ENCODE assay signal across 25 cellular contexts in genomic region chr19:14565765-14566711, GRCh38. TPM values are rescaled to one million over a fixed set of nuclear protein-coding genes. Genes with fewer than 3 reads are reported as not detected.
DNase-seq lines count a peak whose midpoint lies in the region; ATAC-seq and TF ChIP-seq lines count a peak whose summit lies in the region.
"Had no signal": no experiment of that assay in that cellular context is flagged by ENCODE, and none has a peak within 500 bp of the region (broad histone marks: within the 10 kb centered on the region; RNA-seq: fewer than 3 reads in every experiment).

No MANE protein-coding gene starts in this region.

- H3K27me3 ChIP-seq in hepatocyte = no peaks in the 10 kb centered on the region
- H3K27me3 ChIP-seq: SJCRH30 had no signal

- TF ChIP-seq CTCF in HEK293 (tag by site-specific recombination; IDR thresholded peaks at IDR 0.05) (no peak), hepatocyte (IDR thresholded peaks at IDR 0.05; ENCODE audit: poor library complexity) (no peak)

- 95% methylated on average over 26 of the region's 31 CpGs for WGBS in hepatocyte (ENCODE audit: low lambda C conversion rate, missing lambda C conversion rate)

- no peak overlapping the region for H3K4me2 ChIP-seq in hepatocyte

- H3K27ac ChIP-seq in HEK293 (ENCODE audit: extremely low read depth, low read depth, low read length) (no peak overlapping the region), hepatocyte (no peak overlapping the region)
- H3K27ac ChIP-seq: SJCRH30 had no signal

- intact Hi-C loops in cardiac septum (cut with DNase I) = no loop called here
- intact Hi-C loops in Right ventricle myocardium superior (cut with DNase I) = no loop called here

- peak; percentile 53 for DNase-seq in cardiac septum (ENCODE audit: low spot score)
- no peak for DNase-seq in Right ventricle myocardium superior
- peak; percentile 7 for DNase-seq in hepatocyte (ENCODE audit: low spot score)
- DNase-seq in NCI-H2196 (lab: John Stamatoyannopoulos, UW; ENCODE audit: unreplicated experiment) = no peak
- DNase-seq in GM19240 (ENCODE audit: insufficient read length, low spot score) = no peak
- DNase-seq: CD4-positive, alpha-beta memory T cell; DND-41; GOT3; KBM-7; NCI-H1092 treated with DMSO at 0.1 percent for 48 hours; NCI-H1436 treated with DMSO at 0.1 percent for 48 hours; NCI-H1930; NCI-H226; NCI-H510A treated with DMSO at 0.1 percent for 48 hours; NCI-H774; NK-92 treated with Interleukin-12 subunit alpha and Interleukin-12 subunit beta, amount 100 ng/mL, for 24 hours had no signal

- H3K4me1 ChIP-seq in HEK293 (ENCODE audit: control insufficient read depth, insufficient read depth, low read length) (peaks cover 4% of the 10 kb centered on the region; the same call in 1 of the 2 replicates), hepatocyte (ENCODE audit: insufficient read depth) (peaks cover 5% of the 10 kb centered on the region)

- H3K4me3 ChIP-seq in HEK293 (ENCODE audit: low read depth, low read length) = no peak overlapping the region
- H3K4me3 ChIP-seq in hepatocyte = no peak overlapping the region
- H3K4me3 ChIP-seq: SJCRH30 had no signal

- H3K36me3 ChIP-seq in HEK293 (ENCODE audit: control insufficient read depth in 2 of 2, insufficient read depth in 1 of 2, low read length in 2 of 2) = peaks cover 0 to 42% of the 10 kb centered on the region in 2 experiments; a peak in 2 of 3 replicates
- no peaks in the 10 kb centered on the region for H3K36me3 ChIP-seq in hepatocyte (replicated peaks; ENCODE audit: insufficient read depth, low read depth)

- no peaks in the 10 kb centered on the region for H3K9me2 ChIP-seq in hepatocyte (replicated peaks; ENCODE audit: insufficient read depth)

- H3K79me2 ChIP-seq in hepatocyte = peaks cover 30% of the 10 kb centered on the region

- CTCF ChIA-PET in HEK293 (lab: Yijun Ruan, JAX) = interaction anchor here (1.4 to 4.8 kb wide), 2 partner anchors 8 to 10 kb away, joined by 4 to 19 read pairs; no protein-coding TSS in a partner anchor

- POLR2A ChIA-PET in HEK293 (lab: Yijun Ruan, JAX) = no interaction called here

- peaks cover 3% of the 10 kb centered on the region for H4K20me1 ChIP-seq in hepatocyte (ENCODE audit: insufficient read depth, poor library complexity, severe bottlenecking)

- no peak overlapping the region for H2AFZ ChIP-seq in hepatocyte

- ATAC-seq in Right ventricle myocardium superior (ENCODE audit: poor library complexity) (no peak), HG02885 (IDR thresholded peaks at IDR 0.05; ENCODE audit: poor library complexity, unreplicated experiment) (no peak), GM18520 (IDR thresholded peaks at IDR 0.05; ENCODE audit: unreplicated experiment) (no peak)
- ATAC-seq: HCT116, Panc1 had no signal

- H3K9me3 ChIP-seq in HEK293 (ENCODE audit: control insufficient read depth, insufficient read depth, low read depth, low read length) (no peaks in the 10 kb centered on the region), hepatocyte (ENCODE audit: low read depth) (no peaks in the 10 kb centered on the region)
- H3K9me3 ChIP-seq: SJCRH30 had no signal

TF ChIP-seq in HEK293, 187 proteins besides CTCF, POLR2A, EP300 and RAD21 (continues in another document):
- TF ChIP-seq ZBTB1 (tag by site-specific recombination; IDR thresholded peaks at IDR 0.05) = no peak
- no peak for TF ChIP-seq ZNF596 (tag by site-specific recombination; IDR thresholded peaks at IDR 0.05)
- no peak for TF ChIP-seq ZNF585B (tag by site-specific recombination; IDR thresholded peaks at IDR 0.05)
- no peak for TF ChIP-seq KLF1 (tag by site-specific recombination; IDR thresholded peaks at IDR 0.05)
- no peak for TF ChIP-seq ZNF544 (tag by site-specific recombination; IDR thresholded peaks at IDR 0.05)
- no peak for TF ChIP-seq ZNF23 (tag by site-specific recombination; IDR thresholded peaks at IDR 0.05; ENCODE audit: borderline replicate concordance)
- TF ChIP-seq TSHZ1 (tag by site-specific recombination; IDR thresholded peaks at IDR 0.05; ENCODE audit: borderline replicate concordance) = no peak
- TF ChIP-seq ZNF248 (tag by site-specific recombination; IDR thresholded peaks at IDR 0.05) = no peak
- no peak for TF ChIP-seq ZNF311 (tag by site-specific recombination; IDR thresholded peaks at IDR 0.05; ENCODE audit: borderline replicate concordance)
- TF ChIP-seq, protein P1, sequence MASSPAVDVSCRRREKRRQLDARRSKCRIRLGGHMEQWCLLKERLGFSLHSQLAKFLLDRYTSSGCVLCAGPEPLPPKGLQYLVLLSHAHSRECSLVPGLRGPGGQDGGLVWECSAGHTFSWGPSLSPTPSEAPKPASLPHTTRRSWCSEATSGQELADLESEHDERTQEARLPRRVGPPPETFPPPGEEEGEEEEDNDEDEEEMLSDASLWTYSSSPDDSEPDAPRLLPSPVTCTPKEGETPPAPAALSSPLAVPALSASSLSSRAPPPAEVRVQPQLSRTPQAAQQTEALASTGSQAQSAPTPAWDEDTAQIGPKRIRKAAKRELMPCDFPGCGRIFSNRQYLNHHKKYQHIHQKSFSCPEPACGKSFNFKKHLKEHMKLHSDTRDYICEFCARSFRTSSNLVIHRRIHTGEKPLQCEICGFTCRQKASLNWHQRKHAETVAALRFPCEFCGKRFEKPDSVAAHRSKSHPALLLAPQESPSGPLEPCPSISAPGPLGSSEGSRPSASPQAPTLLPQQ (tag by site-specific recombination; IDR thresholded peaks at IDR 0.05) = peak; percentile 55; the same call in 1 of the 2 replicates

RNA-seq across cellular contexts. Expression of gene NDUFB7, which starts 5.8 kb away (rescaled TPM):
- total RNA-seq in cardiac septum (382 TPM), Right ventricle myocardium superior (533 TPM), hepatocyte (201 and 226 TPM in 2 replicates)
- polyA plus RNA-seq in hepatocyte = 354 and 442 TPM in 2 replicates

RNA-seq across cellular contexts. Expression of gene CLEC17A, which starts 16.8 kb away (rescaled TPM):
- not detected for total RNA-seq in cardiac septum
- total RNA-seq in Right ventricle myocardium superior = not detected
- not detected in 2 replicates for total RNA-seq in hepatocyte
- not detected in 2 replicates for polyA plus RNA-seq in hepatocyte
- total RNA-seq: A172; CD4-positive, alpha-beta memory T cell; T-helper 1 cell treated with Interleukin-12 subunit alpha and Interleukin-12 subunit beta and Interleukin-4 antibody, amounts not matched to agents 30 ng/mL and 1 ng/mL, for 36 hours had no signal
- polyA plus RNA-seq: BJ had no signal

RNA-seq across cellular contexts. Expression of gene TECR, which starts 36.6 kb away (rescaled TPM):
- total RNA-seq in cardiac septum (62.0 TPM), Right ventricle myocardium superior (73.8 TPM), hepatocyte (65.3 and 102 TPM in 2 replicates)
- 366 and 370 TPM in 2 replicates for polyA plus RNA-seq in hepatocyte

RNA-seq across cellular contexts. Expression of gene DNAJB1, which starts 47.8 kb away (rescaled TPM):
- 61.6 TPM for total RNA-seq in cardiac septum
- 43.0 TPM for total RNA-seq in Right ventricle myocardium superior
- total RNA-seq in hepatocyte = 104 and 112 TPM in 2 replicates
- polyA plus RNA-seq in hepatocyte = 179 and 185 TPM in 2 replicates

Comparison
In these comparisons a context has a peak if more than half of its experiments do, and no peak if none do; other contexts are left out.
1. DNase-seq: peak in cardiac septum (single experiment) and hepatocyte (single experiment); none in Right ventricle myocardium superior (single experiment), NCI-H2196 (single experiment) and GM19240 (single experiment).